ENCODE assay signal across 8 cellular contexts in genomic region chr12:48980389-48980952, GRCh38. TPM values are rescaled to one million over a fixed set of nuclear protein-coding genes. Genes with fewer than 3 reads are reported as not detected.
A peak's percentile ranks its signal among the peaks of the same experiment; 100 is the strongest.
DNase-seq lines count a peak whose midpoint lies in the region; ATAC-seq and TF ChIP-seq lines count a peak whose summit lies in the region.

No MANE protein-coding gene starts in this region.

- DNase-seq in activated effector memory CD4-positive, alpha-beta T cell treated with anti-CD3 and anti-CD28 coated beads, Interleukin-2, amount 50 U/mL, for 16 hours, result peak; percentile 75
- no peak for DNase-seq in activated effector memory CD4-positive, alpha-beta T cell treated with Interleukin-2 at 50 U/mL for 16 hours
- peak; percentile 72 for DNase-seq in activated CD8-positive, alpha-beta memory T cell treated with anti-CD3 and anti-CD28 coated beads, Interleukin-2, amount 50 U/mL, for 48 hours
- DNase-seq in iPS-NIHi11 (ENCODE audit: low spot score) (peak; percentile 73), stomach (no peak), NCI-H128 (lab: John Stamatoyannopoulos, UW; ENCODE audit: unreplicated experiment) (no peak)

- 1 to 5% (median 2%) methylated on average over 30 to 46 of the region's 46 CpGs for WGBS in stomach, 5 donors

- H3K27me3 ChIP-seq in stomach, result peaks cover 29 to 100% (median 79%) of the 10 kb centered on the region in 3 donors

- no peak for TF ChIP-seq POLR2A in stomach (IDR thresholded peaks at IDR 0.05)

- no peaks in the 10 kb centered on the region for H3K9me3 ChIP-seq in stomach

- no peak for TF ChIP-seq CTCF in stomach (IDR thresholded peaks at IDR 0.05)

- intact Hi-C loops in stomach (cut with DNase I; ENCODE audit: low total_unique reads), result no loop called here

- H3K27ac ChIP-seq in stomach, result peak overlapping the region in 2 of 5 donors; percentile 13 to 40

- ATAC-seq in HG02610 (IDR thresholded peaks at IDR 0.05; ENCODE audit: unreplicated experiment) (no peak), GM19023 (IDR thresholded peaks at IDR 0.05; ENCODE audit: unreplicated experiment) (no peak)

- no peak for TF ChIP-seq EP300 in stomach (IDR thresholded peaks at IDR 0.05)

- H3K36me3 ChIP-seq in stomach, result no peaks in the 10 kb centered on the region

- peaks cover 39 to 45% (median 43%) of the 10 kb centered on the region in 4 donors for H3K4me1 ChIP-seq in stomach

- peak overlapping the region; percentile 25 to 53 (median 40) for H3K4me3 ChIP-seq in stomach

RNA-seq across cellular contexts. Expression of gene WNT1, which starts 2.3 kb away (rescaled TPM):
- not detected for total RNA-seq in stomach
- polyA plus RNA-seq in stomach, result not detected

RNA-seq across cellular contexts. Expression of gene WNT10B, which starts 8.9 kb away (rescaled TPM):
- 10 to 100 TPM in 1 of 5 donors, 1 to 10 TPM in 1, not detected in 3; 3.1 to 21.7 TPM for total RNA-seq in stomach
- polyA plus RNA-seq in stomach, result under 1 TPM in 1 of 3 donors, not detected in 2; 0.68 TPM

RNA-seq across cellular contexts. Expression of gene DDN, which starts 18.7 kb away (rescaled TPM):
- total RNA-seq in stomach, result under 1 TPM in 1 of 5 donors, not detected in 4; 0.18 TPM
- polyA plus RNA-seq in stomach, result under 1 TPM; 0.08 to 0.31 (median 0.19) TPM

RNA-seq across cellular contexts. Expression of gene ARF3, which starts 23.2 kb away (rescaled TPM):
- total RNA-seq in stomach, result 10 to 100 TPM; 35.0 to 54.5 (median 42.4) TPM
- 10 to 100 TPM; 34.7 to 56.5 (median 42.6) TPM for polyA plus RNA-seq in stomach

RNA-seq across cellular contexts. Expression of gene PRKAG1, which starts 38.1 kb away (rescaled TPM):
- 10 to 100 TPM in 4 of 5 donors, 1 to 10 TPM in 1; 5.8 to 68.7 (median 36.9) TPM for total RNA-seq in stomach
- polyA plus RNA-seq in stomach, result 10 to 100 TPM; 42.6 to 61.7 (median 48.7) TPM

Comparison
In these comparisons a context has a peak if more than half of its experiments do, and no peak if none do; other contexts are left out.
1. DNase-seq: peak in activated effector memory CD4-positive, alpha-beta T cell treated with anti-CD3 and anti-CD28 coated beads, Interleukin-2, amount 50 U/mL, for 16 hours (single experiment), activated CD8-positive, alpha-beta memory T cell treated with anti-CD3 and anti-CD28 coated beads, Interleukin-2, amount 50 U/mL, for 48 hours (single experiment) and iPS-NIHi11 (single experiment); none in activated effector memory CD4-positive, alpha-beta T cell treated with Interleukin-2 at 50 U/mL for 16 hours (single experiment), stomach (single experiment) and NCI-H128 (single experiment).